In the genomic region with DNA sequence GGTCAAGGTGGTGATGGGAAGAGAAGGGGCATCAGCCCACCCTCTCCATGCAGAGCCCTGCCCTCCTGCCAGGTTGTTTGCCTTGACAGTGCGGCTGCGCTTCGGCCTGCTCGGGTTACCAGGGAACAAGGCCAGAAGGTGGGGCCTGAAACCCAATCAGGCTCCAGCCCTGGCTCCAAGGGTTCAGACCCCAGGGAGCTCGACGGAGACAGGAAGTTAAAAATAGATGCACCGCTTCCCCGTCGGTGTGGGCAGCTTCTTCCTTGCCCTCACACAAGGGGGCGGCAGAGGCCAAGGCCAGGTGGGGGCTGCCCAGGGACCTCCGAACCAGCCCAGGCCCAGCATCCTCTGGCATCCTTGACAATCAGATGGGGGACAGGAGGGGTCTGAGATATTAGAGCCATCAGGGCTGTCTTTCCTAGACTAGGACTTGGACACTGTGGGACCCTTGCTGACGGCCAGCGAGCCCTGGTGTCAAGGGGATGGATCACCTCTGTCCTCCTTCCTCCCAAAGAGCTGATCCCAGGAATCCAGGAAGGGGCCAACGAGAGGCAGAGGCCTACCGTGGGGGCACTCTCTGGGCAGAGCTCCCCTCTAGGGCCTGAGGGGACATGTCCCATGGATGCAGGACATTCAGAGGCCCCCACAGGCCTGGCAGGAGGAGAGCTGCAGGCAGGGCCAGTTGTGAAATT, we compare ENCODE assay signal across 8 cellular contexts.
DNase-seq lines count a peak whose midpoint lies in the region; ATAC-seq and TF ChIP-seq lines count a peak whose summit lies in the region.

No MANE protein-coding gene starts in this region.

- no peaks in the 10 kb centered on the region for H3K4me1 Mint-ChIP-seq in activated naive CD8-positive, alpha-beta T cell treated with anti-CD3 and anti-CD28 coated beads for 36 hours

- intact Hi-C loops in testis (cut with DNase I; ENCODE audit: low total_unique reads): no loop called here

- H3K4me3 ChIP-seq in testis: no peak overlapping the region

- no peaks in the 10 kb centered on the region for H3K27me3 ChIP-seq in testis

- WGBS in testis, 2 donors: 55 to 58% methylated on average over 10 to 15 of the region's 15 CpGs

- H3K4me1 ChIP-seq in testis: peaks cover 6% of the 10 kb centered on the region

- no peak overlapping the region for H3K27ac Mint-ChIP-seq in activated naive CD8-positive, alpha-beta T cell treated with anti-CD3 and anti-CD28 coated beads for 36 hours

- peak; percentile 18 to 51 (median 45) for TF ChIP-seq CTCF in testis (IDR thresholded peaks at IDR 0.05)

- H3K4me3 Mint-ChIP-seq in activated naive CD8-positive, alpha-beta T cell treated with anti-CD3 and anti-CD28 coated beads for 36 hours: no peak overlapping the region

- no peaks in the 10 kb centered on the region for H3K9me3 ChIP-seq in testis

- DNase-seq in NCI-H1694 treated with DMSO at 0.1 percent for 48 hours (lab: John Stamatoyannopoulos, UW): peak; percentile 11
- no peak for DNase-seq in NCI-H1694 (lab: John Stamatoyannopoulos, UW)
- DNase-seq in NCI-H2029 treated with DMSO at 0.1 percent for 48 hours (lab: John Stamatoyannopoulos, UW): peak; percentile 74
- DNase-seq in activated naive CD8-positive, alpha-beta T cell treated with anti-CD3 and anti-CD28 coated beads for 36 hours: peak; percentile 41
- DNase-seq in iPS-NIHi7 (ENCODE audit: extremely low spot score): peak; percentile 91
- DNase-seq in testis: peak; percentile 74
- DNase-seq in T-helper 1 cell: no peak

- no peak for TF ChIP-seq POLR2A in testis (IDR thresholded peaks at IDR 0.05)

- no peaks in the 10 kb centered on the region for H3K36me3 ChIP-seq in testis (ENCODE audit: low read depth, missing control alignments)

- H3K27me3 Mint-ChIP-seq in activated naive CD8-positive, alpha-beta T cell treated with anti-CD3 and anti-CD28 coated beads for 36 hours: no peaks in the 10 kb centered on the region

- ATAC-seq in HG03521 (IDR thresholded peaks at IDR 0.05; ENCODE audit: unreplicated experiment): no peak

- no peaks in the 10 kb centered on the region for H3K36me3 Mint-ChIP-seq in activated naive CD8-positive, alpha-beta T cell treated with anti-CD3 and anti-CD28 coated beads for 36 hours

- H3K27ac ChIP-seq in testis: no peak overlapping the region

- H3K9me3 Mint-ChIP-seq in activated naive CD8-positive, alpha-beta T cell treated with anti-CD3 and anti-CD28 coated beads for 36 hours: no peaks in the 10 kb centered on the region

Comparison
In these comparisons a context has a peak if more than half of its experiments do, and no peak if none do; other contexts are left out.
1. DNase-seq: peak in NCI-H1694 treated with DMSO at 0.1 percent for 48 hours (single experiment), NCI-H2029 treated with DMSO at 0.1 percent for 48 hours (single experiment), activated naive CD8-positive, alpha-beta T cell treated with anti-CD3 and anti-CD28 coated beads for 36 hours (single experiment), iPS-NIHi7 (single experiment) and testis (single experiment); none in NCI-H1694 (single experiment) and T-helper 1 cell (0 of 5).